In genomic region chr5:119953474-119953873, GRCh38 we compare ENCODE assay signal across 10 cellular contexts.
"Had no signal": no experiment of that assay in that cellular context is flagged by ENCODE, and none has a peak within 500 bp of the region (broad histone marks: within the 10 kb centered on the region; RNA-seq: fewer than 3 reads in every experiment).

No MANE protein-coding gene starts in this region.

- ATAC-seq: GM23338, HCT116 had no signal

- H3K9ac ChIP-seq: GM23248 had no signal

- DNase-seq: GM23248, GOT3, H7, H9, HCEC 1CT, HFFc6 had no signal

- H3K27ac ChIP-seq: GM23248 had no signal

- H3K4me1 ChIP-seq: HAP-1 had no signal

- H3K36me3 ChIP-seq: HAP-1 had no signal

- H2AFZ ChIP-seq: GM23248, GM23338 had no signal

- H3K4me2 ChIP-seq: GM23338 had no signal

- H3K4me3 ChIP-seq: GM23248, GM23338, HAP-1 had no signal

- H3K9me3 ChIP-seq: HAP-1 had no signal

- FAIRE-seq: H54 had no signal
